Comparison of ENCODE assay signal across 9 cellular contexts in the genomic region with DNA sequence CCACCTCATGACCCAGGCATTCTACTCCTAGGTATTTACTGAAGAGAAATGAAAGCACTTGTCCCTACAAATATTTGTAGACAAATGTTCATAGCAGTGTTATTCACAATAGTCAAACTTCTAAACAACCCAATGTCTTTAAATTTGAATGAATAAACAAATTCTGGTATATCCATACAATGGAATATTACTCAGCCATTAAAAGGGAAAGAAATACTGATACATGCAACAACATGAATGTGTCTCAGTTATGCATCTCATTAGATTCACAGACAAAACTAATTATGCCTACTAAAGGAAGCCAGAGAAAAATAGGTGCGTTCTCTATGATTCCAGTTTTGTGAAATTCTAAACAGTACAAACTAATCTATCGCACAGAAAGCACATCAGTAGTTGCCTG. TPM values are rescaled to one million over a fixed set of nuclear protein-coding genes. Genes with fewer than 3 reads are reported as not detected.
"Had no signal": no experiment of that assay in that cellular context is flagged by ENCODE, and none has a peak within 500 bp of the region (broad histone marks: within the 10 kb centered on the region; RNA-seq: fewer than 3 reads in every experiment).

No MANE protein-coding gene starts in this region.

- FAIRE-seq: G401.6, GM12878, GM12891, GM12892, GM18507, GM19239 had no signal

- H3K4me3 ChIP-seq: GM12878 had no signal

- ATAC-seq: GM12878 had no signal

- DNase-seq: GDM1, GF-D8 had no signal

RNA-seq across cellular contexts. Expression of gene MDFI, which starts 30.7 kb away (rescaled TPM):
- total RNA-seq: G401, GM12878 had no signal
- polyA plus RNA-seq: GM12878 had no signal
